10 cellular contexts compared by ENCODE assay signal in the genomic region with DNA sequence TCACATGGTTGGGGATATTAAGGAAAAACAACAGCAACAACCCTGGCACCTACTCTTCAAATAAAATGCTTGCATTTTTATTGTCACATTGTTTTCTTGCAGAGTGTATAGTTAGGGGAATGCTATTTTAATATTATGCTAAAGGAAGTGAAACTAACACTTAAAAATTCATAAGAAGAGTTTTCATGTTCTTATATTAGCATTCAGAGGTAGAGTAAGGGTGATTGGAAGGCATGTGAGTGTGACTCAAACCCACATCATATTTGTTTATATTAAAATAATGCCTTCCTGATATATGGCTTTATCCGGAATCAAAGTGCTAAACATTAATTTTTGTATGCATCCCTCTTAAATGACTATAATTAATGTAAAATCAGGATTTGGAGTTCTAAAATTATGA. TPM values are rescaled to one million over a fixed set of nuclear protein-coding genes. Genes with fewer than 3 reads are reported as not detected.
DNase-seq lines count a peak whose midpoint lies in the region; ATAC-seq and TF ChIP-seq lines count a peak whose summit lies in the region.
"Had no signal": no experiment of that assay in that cellular context is flagged by ENCODE, and none has a peak within 500 bp of the region (broad histone marks: within the 10 kb centered on the region; RNA-seq: fewer than 3 reads in every experiment).

No MANE protein-coding gene starts in this region.

- H3K4me1 Mint-ChIP-seq in activated T-cell treated with anti-CD3 and anti-CD28 coated beads, Interleukin-2, amount 50 U/mL, for 4 hours (ENCODE audit: low read depth) = no peaks in the 10 kb centered on the region
- H3K4me1 Mint-ChIP-seq: nephron progenitor cell had no signal

- no peak for TF ChIP-seq CTCF in choroid plexus epithelial cell (conservative IDR thresholded peaks at IDR 0.05; ENCODE audit: low read depth, low read length)

- DNase-seq in choroid plexus epithelial cell (ENCODE audit: low read depth) = peak; percentile 42
- no peak for DNase-seq in NCI-H524 treated with DMSO at 0.1 percent for 48 hours (lab: John Stamatoyannopoulos, UW)
- no peak for DNase-seq in left ventricle myocardium superior
- DNase-seq in activated T-cell treated with anti-CD3 and anti-CD28 coated beads, Interleukin-2, amount 50 U/mL, for 4 hours = no peak
- no peak for DNase-seq in foreskin melanocyte
- DNase-seq: activated CD4-positive, alpha-beta T cell treated with anti-CD3 and anti-CD28 coated beads, Interleukin-2, amount 10 ng/mL, durations not matched to agents 24 days and 14 days; nephron progenitor cell had no signal

- H3K9me3 Mint-ChIP-seq in activated T-cell treated with anti-CD3 and anti-CD28 coated beads, Interleukin-2, amount 50 U/mL, for 4 hours = no peaks in the 10 kb centered on the region
- H3K9me3 Mint-ChIP-seq: nephron progenitor cell had no signal

- no peak overlapping the region for H3K4me3 Mint-ChIP-seq in activated T-cell treated with anti-CD3 and anti-CD28 coated beads, Interleukin-2, amount 50 U/mL, for 4 hours
- H3K4me3 Mint-ChIP-seq: activated CD4-positive, alpha-beta T cell treated with anti-CD3 and anti-CD28 coated beads, Interleukin-2, amount 10 ng/mL, durations not matched to agents 24 days and 14 days; nephron progenitor cell had no signal

- peaks cover 6% of the 10 kb centered on the region for H3K27me3 Mint-ChIP-seq in activated T-cell treated with anti-CD3 and anti-CD28 coated beads, Interleukin-2, amount 50 U/mL, for 4 hours (ENCODE audit: low read depth)

- no peak overlapping the region for H3K4me3 ChIP-seq in choroid plexus epithelial cell (ENCODE audit: low read depth, low read length)

- H3K36me3 Mint-ChIP-seq in activated T-cell treated with anti-CD3 and anti-CD28 coated beads, Interleukin-2, amount 50 U/mL, for 4 hours (ENCODE audit: insufficient read depth) = no peaks in the 10 kb centered on the region

- peak; percentile 96 for ATAC-seq in GM18508 (IDR thresholded peaks at IDR 0.05; ENCODE audit: insufficient read depth, unreplicated experiment)
- ATAC-seq in GM21515 (IDR thresholded peaks at IDR 0.05; ENCODE audit: unreplicated experiment) = peak; percentile 97
- peak; percentile 87 for ATAC-seq in HG03135 (IDR thresholded peaks at IDR 0.05; ENCODE audit: unreplicated experiment)
- ATAC-seq in left ventricle myocardium superior = no peak
- no peak for ATAC-seq in activated T-cell treated with anti-CD3 and anti-CD28 coated beads, Interleukin-2, amount 50 U/mL, for 4 hours

- intact Hi-C loops in left ventricle myocardium superior (cut with micrococcal nuclease) = no loop called here

RNA-seq across cellular contexts. Expression of a gene that starts 59.8 kb away (rescaled TPM):
- 26.2 TPM for total RNA-seq in left ventricle myocardium superior
- total RNA-seq in activated T-cell treated with anti-CD3 and anti-CD28 coated beads, Interleukin-2, amount 50 U/mL, for 4 hours = 10 to 100 TPM; 38.0 to 57.1 (median 53.4) TPM

Comparison
In these comparisons a context has a peak if more than half of its experiments do, and no peak if none do; other contexts are left out.
1. ATAC-seq: peak in GM18508 (single experiment), GM21515 (single experiment) and HG03135 (single experiment); none in left ventricle myocardium superior (single experiment) and activated T-cell treated with anti-CD3 and anti-CD28 coated beads, Interleukin-2, amount 50 U/mL, for 4 hours (0 of 2).